8 cellular contexts compared by ENCODE assay signal in the genomic region with DNA sequence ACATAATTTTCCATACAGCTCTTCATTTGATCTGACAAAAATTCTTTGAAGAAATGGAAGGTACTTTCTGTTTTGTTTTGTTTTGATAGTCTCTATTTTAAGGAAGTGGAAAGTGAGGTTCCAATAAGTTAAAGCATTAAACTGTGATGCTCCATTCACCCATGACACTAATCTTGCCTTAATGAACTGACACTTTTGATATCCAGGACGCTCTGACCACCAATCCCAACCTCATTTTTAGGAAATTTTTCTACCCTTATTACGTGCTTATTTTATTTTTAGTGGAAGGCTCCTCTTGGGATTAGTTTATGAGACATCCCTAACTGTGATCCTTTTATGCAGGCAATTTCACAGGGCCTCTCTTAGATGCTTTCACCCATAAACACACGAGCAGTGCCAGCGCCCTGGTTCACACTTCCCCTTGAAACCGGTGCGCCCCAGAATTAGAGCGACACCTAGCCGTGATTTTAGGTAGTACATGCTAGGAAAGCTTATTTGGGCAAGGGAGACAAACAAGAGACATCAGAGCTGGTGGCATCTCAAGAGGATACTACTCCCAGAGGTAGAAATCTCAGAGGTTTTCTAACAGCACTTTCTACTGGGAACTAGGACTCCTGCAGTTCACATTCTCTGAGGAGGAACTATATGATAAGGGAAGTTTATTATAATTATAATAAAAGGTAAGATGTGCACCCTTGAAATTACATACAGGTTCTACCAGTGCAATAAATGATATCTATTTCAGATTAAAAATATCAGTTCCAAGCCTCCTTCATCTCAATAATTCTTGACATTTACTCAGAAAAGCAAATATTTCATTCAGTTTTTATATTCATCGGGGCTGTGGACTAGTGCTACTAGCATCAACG.
DNase-seq lines count a peak whose midpoint lies in the region; ATAC-seq and TF ChIP-seq lines count a peak whose summit lies in the region.

No MANE protein-coding gene starts in this region.

- H3K27me3 Mint-ChIP-seq in activated naive CD8-positive, alpha-beta T cell treated with anti-CD3 and anti-CD28 coated beads for 36 hours = no peaks in the 10 kb centered on the region

- peak overlapping the region; percentile 65 for H3K4me3 Mint-ChIP-seq in activated naive CD8-positive, alpha-beta T cell treated with anti-CD3 and anti-CD28 coated beads for 36 hours

- H3K4me1 Mint-ChIP-seq in activated naive CD8-positive, alpha-beta T cell treated with anti-CD3 and anti-CD28 coated beads for 36 hours = peaks cover 15% of the 10 kb centered on the region

- peak overlapping the region; percentile 83 for H3K27ac Mint-ChIP-seq in activated naive CD8-positive, alpha-beta T cell treated with anti-CD3 and anti-CD28 coated beads for 36 hours

- TF ChIP-seq CTCF in GM12872 (IDR thresholded peaks at IDR 0.05; ENCODE audit: insufficient read depth, low read depth, low read length) = peak; percentile 85

- H3K9me3 Mint-ChIP-seq in activated naive CD8-positive, alpha-beta T cell treated with anti-CD3 and anti-CD28 coated beads for 36 hours = no peaks in the 10 kb centered on the region

- H3K36me3 Mint-ChIP-seq in activated naive CD8-positive, alpha-beta T cell treated with anti-CD3 and anti-CD28 coated beads for 36 hours = no peaks in the 10 kb centered on the region

- ATAC-seq in HG02571 (IDR thresholded peaks at IDR 0.05; ENCODE audit: unreplicated experiment) = peak; percentile 60

- intact Hi-C loops in cardiac septum (cut with DNase I) = no loop called here

- DNase-seq in MV-4-11 (lab: John Stamatoyannopoulos, UW) = peak; percentile 52
- peak; percentile 66 for DNase-seq in SKM-1 (lab: John Stamatoyannopoulos, UW; ENCODE audit: unreplicated experiment)
- DNase-seq in activated naive CD8-positive, alpha-beta T cell treated with anti-CD3 and anti-CD28 coated beads for 36 hours = peak; percentile 71
- peak; percentile 84 for DNase-seq in cardiac septum (ENCODE audit: low spot score)
- peak; percentile 11 for DNase-seq in pulmonary artery endothelial cell (ENCODE audit: low read depth, low spot score)
- no peak for DNase-seq in mesenteric fat pad (ENCODE audit: low spot score)
